ENCODE assay signal across 1 cellular context in the genomic region with DNA sequence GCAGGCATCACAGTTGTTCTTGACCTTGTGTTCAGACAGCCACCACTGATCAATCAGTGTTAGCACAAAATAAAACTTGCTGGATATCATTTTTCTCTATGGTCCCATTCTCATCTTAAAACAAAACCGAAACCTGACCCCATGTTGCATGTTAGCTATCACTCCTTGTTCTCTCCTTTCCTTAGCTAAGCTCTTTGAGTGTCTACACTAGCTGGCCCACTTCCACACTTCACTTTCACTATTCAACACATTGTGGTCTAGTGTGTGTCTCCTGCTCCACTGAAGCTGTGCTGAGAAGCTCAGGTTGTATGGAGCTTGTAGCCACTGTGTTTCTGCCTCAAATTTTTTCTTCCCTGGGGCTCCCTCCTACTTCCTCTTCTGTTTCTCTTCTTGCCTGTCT.
TF ChIP-seq lines count a peak whose summit lies in the region.

No MANE protein-coding gene starts in this region.

TF ChIP-seq in H1, 55 proteins besides CTCF, POLR2A, EP300 and RAD21 (continued from another document):
- TF ChIP-seq EGR1 (IDR thresholded peaks at IDR 0.05; ENCODE audit: borderline replicate concordance, low read depth, low read length) (no peak), CTBP2 (IDR thresholded peaks at IDR 0.05; ENCODE audit: borderline replicate concordance, insufficient read depth, insufficient read length, low read length) (no peak), CEBPB (IDR thresholded peaks at IDR 0.05; ENCODE audit: low read depth, low read length) (no peak), TEAD4 (IDR thresholded peaks at IDR 0.05; ENCODE audit: low read depth, low read length) (no peak), NRF1 (IDR thresholded peaks at IDR 0.05; ENCODE audit: low read depth, low read length) (no peak), SAP30 (IDR thresholded peaks at IDR 0.05; ENCODE audit: insufficient read depth, insufficient replicate concordance, low read length) (no peak), JUN (IDR thresholded peaks at IDR 0.05; ENCODE audit: low read depth, low read length) (no peak), YY1 (IDR thresholded peaks at IDR 0.05; ENCODE audit: low read depth, low read length) (no peak), TAF7 (optimal IDR thresholded peaks at IDR 0.05; ENCODE audit: borderline replicate concordance, low read depth, low read length) (no peak), SIX5 (IDR thresholded peaks at IDR 0.05; ENCODE audit: low read depth, low read length) (no peak), CREB1 (IDR thresholded peaks at IDR 0.05) (no peak), ASH2L (IDR thresholded peaks at IDR 0.05; ENCODE audit: low read length) (no peak), MAFK (IDR thresholded peaks at IDR 0.05; ENCODE audit: low read depth, low read length) (no peak), RFX5 (IDR thresholded peaks at IDR 0.05; ENCODE audit: borderline replicate concordance, low read depth, low read length) (no peak)
- TF ChIP-seq, protein P1, sequence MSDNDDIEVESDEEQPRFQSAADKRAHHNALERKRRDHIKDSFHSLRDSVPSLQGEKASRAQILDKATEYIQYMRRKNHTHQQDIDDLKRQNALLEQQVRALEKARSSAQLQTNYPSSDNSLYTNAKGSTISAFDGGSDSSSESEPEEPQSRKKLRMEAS (IDR thresholded peaks at IDR 0.05), result no peak
